ENCODE assay signal across 8 cellular contexts in genomic region chr2:219207254-219207883, GRCh38. TPM values are rescaled to one million over a fixed set of nuclear protein-coding genes. Genes with fewer than 3 reads are reported as not detected.
A peak's percentile ranks its signal among the peaks of the same experiment; 100 is the strongest.
DNase-seq lines count a peak whose midpoint lies in the region; ATAC-seq and TF ChIP-seq lines count a peak whose summit lies in the region.

No MANE protein-coding gene starts in this region.

- 49 to 56% methylated on average over 11 to 14 of the region's 14 CpGs for WGBS in endodermal cell (ENCODE audit: insufficient coverage in 1 of 2, insufficient read length in 1 of 2), 2 experiments

- no peak for DNase-seq in OCI-LY7 (ENCODE audit: low spot score)
- DNase-seq in endodermal cell: no peak
- DNase-seq in nephron progenitor cell: no peak
- no peak for DNase-seq in NCI-H226
- no peak for DNase-seq in globus pallidus (ENCODE audit: low spot score)
- DNase-seq in GM19238 (ENCODE audit: insufficient read length, low spot score): no peak

- H2AFZ ChIP-seq in OCI-LY7 (ENCODE audit: low read length): no peak overlapping the region

- peak overlapping the region; percentile 86 to 97 (median 95) for H3K4me2 ChIP-seq in BLaER1 treated with 17β-estradiol and CSF1 and Interleukin-3, amounts not matched to agents 10 nM and 100 nM
- peak overlapping the region; percentile 93 for H3K4me2 ChIP-seq in OCI-LY7 (ENCODE audit: low read length)

- H3K9me3 ChIP-seq in BLaER1 treated with 17β-estradiol and CSF1 and Interleukin-3, amounts not matched to agents 10 nM and 100 nM (replicated peaks in 1 of 11): peaks cover 0 to 5% (median 0%) of the 10 kb centered on the region in 11 experiments; a peak in 2 of 22 replicates
- peaks cover 8% of the 10 kb centered on the region; the same call in 1 of the 2 replicates for H3K9me3 ChIP-seq in OCI-LY7 (ENCODE audit: low read length)
- no peaks in the 10 kb centered on the region for H3K9me3 ChIP-seq in endodermal cell (ENCODE audit: control insufficient read depth, low read length)

- H3K4me1 Mint-ChIP-seq in endodermal cell (peaks cover 6% of the 10 kb centered on the region), nephron progenitor cell (peaks cover 23% of the 10 kb centered on the region)

- peaks cover 40 to 51% (median 45%) of the 10 kb centered on the region in 10 experiments for H3K4me1 ChIP-seq in BLaER1 treated with 17β-estradiol and CSF1 and Interleukin-3, amounts not matched to agents 10 nM and 100 nM
- H3K4me1 ChIP-seq in OCI-LY7 (ENCODE audit: insufficient read depth, low read length, poor library complexity, severe bottlenecking) (peaks cover 17% of the 10 kb centered on the region), endodermal cell (ENCODE audit: control insufficient read depth, insufficient read depth, low read length) (no peaks in the 10 kb centered on the region)

- H3K79me2 ChIP-seq in OCI-LY7 (ENCODE audit: insufficient read depth, low read depth, low read length): peaks cover 4% of the 10 kb centered on the region; the same call in 1 of the 2 replicates

- H3K27me3 Mint-ChIP-seq in endodermal cell (ENCODE audit: insufficient read depth): peaks cover 9% of the 10 kb centered on the region
- no peaks in the 10 kb centered on the region for H3K27me3 Mint-ChIP-seq in nephron progenitor cell (ENCODE audit: low read depth, poor library complexity)

- peaks cover 21 to 45% (median 37%) of the 10 kb centered on the region in 11 experiments for H3K36me3 ChIP-seq in BLaER1 treated with 17β-estradiol and CSF1 and Interleukin-3, amounts not matched to agents 10 nM and 100 nM
- H3K36me3 ChIP-seq in OCI-LY7 (ENCODE audit: insufficient read depth, low read length) (peaks cover 43% of the 10 kb centered on the region), endodermal cell (ENCODE audit: control insufficient read depth, insufficient read depth, low read length) (peaks cover 33% of the 10 kb centered on the region)

- TF ChIP-seq CTCF in OCI-LY7 (conservative IDR thresholded peaks at IDR 0.05; ENCODE audit: low read length) (no peak), endodermal cell (conservative IDR thresholded peaks at IDR 0.05) (no peak), nephron progenitor cell (IDR thresholded peaks at IDR 0.05) (no peak)

- no peak for ATAC-seq in HG03439 (IDR thresholded peaks at IDR 0.05; ENCODE audit: unreplicated experiment)

- H3K9me2 ChIP-seq in OCI-LY7 (ENCODE audit: insufficient read depth, low read length): no peaks in the 10 kb centered on the region

- peak overlapping the region; percentile 74 to 84 (median 77); a peak in 19 of 22 replicates for H3K9ac ChIP-seq in BLaER1 treated with 17β-estradiol and CSF1 and Interleukin-3, amounts not matched to agents 10 nM and 100 nM
- H3K9ac ChIP-seq in endodermal cell (ENCODE audit: extremely low read depth, low read length, poor library complexity, severe bottlenecking): peak overlapping the region; percentile 7

- H4K20me1 ChIP-seq in BLaER1 treated with 17β-estradiol and CSF1 and Interleukin-3, amounts not matched to agents 10 nM and 100 nM: peaks cover 0 to 25% (median 6%) of the 10 kb centered on the region in 11 experiments; a peak in 9 of 22 replicates
- no peaks in the 10 kb centered on the region for H4K20me1 ChIP-seq in OCI-LY7 (ENCODE audit: insufficient read depth, low read length)

- intact Hi-C loops in OCI-LY7 (cut with micrococcal nuclease; ENCODE audit: unreplicated experiment): loop anchor here (1.0 kb wide), 1 partner anchor 38 kb away; the partner anchor contains the start of genes GLB1L and STK16

- H3K4me3 Mint-ChIP-seq in endodermal cell (peak overlapping the region; percentile 68), nephron progenitor cell (peak overlapping the region; percentile 83)

- POLR2A ChIA-PET in OCI-LY7 (lab: Charles Lee): interaction anchor here (0.7 to 2.0 kb wide), 11 partner anchors 20 to 72 kb away, joined by 3 to 23 read pairs (median 4); partner anchors contain the start of genes CNPPD1, DNAJB2, GLB1L and STK16

- no TSS peak for BruUV-seq in OCI-LY7 (replicated peaks; lab: Mats Ljungman, UMichigan)

- H3K27ac Mint-ChIP-seq in endodermal cell (peak overlapping the region; percentile 64), nephron progenitor cell (peak overlapping the region; percentile 64)

- H3K9me3 Mint-ChIP-seq in endodermal cell (peaks cover 4% of the 10 kb centered on the region), nephron progenitor cell (peaks cover 15% of the 10 kb centered on the region)

- peaks cover 29% of the 10 kb centered on the region for H3K36me3 Mint-ChIP-seq in endodermal cell (ENCODE audit: low read depth)
- peaks cover 18% of the 10 kb centered on the region for H3K36me3 Mint-ChIP-seq in nephron progenitor cell (ENCODE audit: low read depth)

- CTCF ChIA-PET in OCI-LY7 (lab: Charles Lee; ENCODE audit: unreplicated experiment): no interaction called here

- peak overlapping the region in 10 of 11 experiments; percentile 8 to 80 (median 48); a peak in 10 of 22 replicates for H3K27ac ChIP-seq in BLaER1 treated with 17β-estradiol and CSF1 and Interleukin-3, amounts not matched to agents 10 nM and 100 nM
- H3K27ac ChIP-seq in OCI-LY7 (ENCODE audit: low read depth, low read length, poor library complexity, severe bottlenecking) (peak overlapping the region; percentile 76), endodermal cell (ENCODE audit: low read depth, low read length) (no peak overlapping the region)

- peak overlapping the region; percentile 51 to 74 (median 62) for H3K4me3 ChIP-seq in BLaER1 treated with 17β-estradiol and CSF1 and Interleukin-3, amounts not matched to agents 10 nM and 100 nM
- H3K4me3 ChIP-seq in OCI-LY7 (ENCODE audit: low read depth, low read length, poor library complexity, severe bottlenecking) (peak overlapping the region; percentile 69), endodermal cell (ENCODE audit: low read length) (peak overlapping the region; percentile 77)

- H3K27me3 ChIP-seq in BLaER1 treated with 17β-estradiol and CSF1 and Interleukin-3, amounts not matched to agents 10 nM and 100 nM: no peaks in the 10 kb centered on the region
- H3K27me3 ChIP-seq in endodermal cell (ENCODE audit: control insufficient read depth, insufficient read depth, low read length, poor library complexity, severe bottlenecking): no peaks in the 10 kb centered on the region

RNA-seq across cellular contexts. Expression of gene ZFAND2B, which starts 0.8 kb away (rescaled TPM):
- total RNA-seq in OCI-LY7 (2014; rRNA removed; shearing (Covaris generic)): 42.4 and 51.6 TPM in 2 replicates
- 35.3 and 35.9 TPM in 2 replicates for total RNA-seq in OCI-LY7 (2022)
- 10 to 100 TPM; 21.7 to 22.5 TPM for total RNA-seq in endodermal cell
- 33.5 TPM for polyA plus RNA-seq in endodermal cell (2013, experiment 1 of 2)
- polyA plus RNA-seq in endodermal cell (2013, experiment 2 of 2): 26.7 TPM

RNA-seq across cellular contexts. Expression of gene ABCB6, which starts 11.4 kb away (rescaled TPM):
- 4.0 and 6.4 TPM in 2 replicates for total RNA-seq in OCI-LY7 (2014; rRNA removed; shearing (Covaris generic))
- total RNA-seq in OCI-LY7 (2022) (8.4 and 10.2 TPM in 2 replicates), endodermal cell (10 to 100 TPM; 39.1 to 76.0 TPM)
- 24.3 TPM for polyA plus RNA-seq in endodermal cell (2013, experiment 1 of 2)
- 26.9 TPM for polyA plus RNA-seq in endodermal cell (2013, experiment 2 of 2)

RNA-seq across cellular contexts. Expression of gene ATG9A, which starts 22.1 kb away (rescaled TPM):
- 22.2 and 27.7 TPM in 2 replicates for total RNA-seq in OCI-LY7 (2014; rRNA removed; shearing (Covaris generic))
- 23.4 and 27.3 TPM in 2 replicates for total RNA-seq in OCI-LY7 (2022)
- 10 to 100 TPM; 45.4 to 45.7 TPM for total RNA-seq in endodermal cell
- 47.0 TPM for polyA plus RNA-seq in endodermal cell (2013, experiment 1 of 2)
- 39.7 TPM for polyA plus RNA-seq in endodermal cell (2013, experiment 2 of 2)

RNA-seq across cellular contexts. Expression of gene ANKZF1, which starts 22.2 kb away (rescaled TPM):
- total RNA-seq in OCI-LY7 (2014; rRNA removed; shearing (Covaris generic)): 57.8 and 91.0 TPM in 2 replicates
- total RNA-seq in OCI-LY7 (2022) (73.2 and 82.4 TPM in 2 replicates), endodermal cell (10 to 100 TPM; 50.9 to 56.3 TPM)
- polyA plus RNA-seq in endodermal cell (2013, experiment 1 of 2): 54.8 TPM
- 44.5 TPM for polyA plus RNA-seq in endodermal cell (2013, experiment 2 of 2)

RNA-seq across cellular contexts. Expression of gene RETREG2, which starts 29.3 kb away (rescaled TPM):
- 44.9 and 59.1 TPM in 2 replicates for total RNA-seq in OCI-LY7 (2014; rRNA removed; shearing (Covaris generic))
- 74.6 and 88.2 TPM in 2 replicates for total RNA-seq in OCI-LY7 (2022)
- 10 to 100 TPM; 67.0 to 73.4 TPM for total RNA-seq in endodermal cell
- 71.3 TPM for polyA plus RNA-seq in endodermal cell (2013, experiment 1 of 2)
- 63.5 TPM for polyA plus RNA-seq in endodermal cell (2013, experiment 2 of 2)
